12 cellular contexts compared by ENCODE assay signal in the genomic region with DNA sequence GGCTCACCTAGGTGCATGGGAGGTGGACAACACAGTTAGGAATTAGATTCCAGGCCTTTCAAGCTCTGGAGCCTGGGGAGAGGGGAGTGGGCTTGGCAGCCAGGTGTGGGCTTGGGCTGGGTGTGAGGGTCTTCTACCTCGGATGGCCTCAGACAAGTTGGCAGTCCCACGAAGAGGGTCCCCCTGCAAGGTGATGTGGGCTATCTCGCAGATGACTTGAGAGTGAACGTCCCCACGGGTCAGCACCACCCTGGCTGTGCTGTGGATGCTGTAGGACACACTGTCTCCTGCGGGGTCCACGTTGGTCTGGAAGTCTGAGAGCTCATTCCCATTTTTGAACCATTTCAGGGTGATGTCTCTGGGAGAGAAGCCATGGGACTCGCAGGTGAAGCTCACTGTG. TPM values are rescaled to one million over a fixed set of nuclear protein-coding genes. Genes with fewer than 3 reads are reported as not detected.
"Had no signal": no experiment of that assay in that cellular context is flagged by ENCODE, and none has a peak within 500 bp of the region (broad histone marks: within the 10 kb centered on the region; RNA-seq: fewer than 3 reads in every experiment).

No MANE protein-coding gene starts in this region.

RNA-seq across cellular contexts. Expression of gene SIRPD, which starts 14.1 kb away (rescaled TPM):
- total RNA-seq: activated CD4-positive, alpha-beta T cell treated with anti-CD3 and anti-CD28 coated beads for 36 hours; activated naive CD4-positive, alpha-beta T cell treated with anti-CD3 and anti-CD28 coated beads, Interleukin-2, amount 50 U/mL, for 72 hours; activated T-cell treated with anti-CD3 and anti-CD28 coated beads, Interleukin-2, amount 50 U/mL, for 72 hours; ascending aorta; breast epithelium; cardiac muscle cell; colonic mucosa; endodermal cell; esophagus muscularis mucosa; fibroblast of lung; fibroblast of villous mesenchyme; glomerular endothelial cell had no signal

RNA-seq across cellular contexts. Expression of gene SIRPB1, which starts 48.2 kb away (rescaled TPM):
- total RNA-seq: cardiac muscle cell, fibroblast of villous mesenchyme had no signal
